ENCODE assay signal across 23 cellular contexts in genomic region chr2:2107627-2108026, GRCh38.
"Had no signal": no experiment of that assay in that cellular context is flagged by ENCODE, and none has a peak within 500 bp of the region (broad histone marks: within the 10 kb centered on the region; RNA-seq: fewer than 3 reads in every experiment).

No MANE protein-coding gene starts in this region.

- H3K4me3 ChIP-seq: ascending aorta, esophagus muscularis mucosa, mucosa of descending colon, right lobe of liver, tibial nerve had no signal

- H3K4me1 ChIP-seq: ascending aorta, foreskin keratinocyte, right lobe of liver, tibial nerve had no signal

- ATAC-seq: foreskin keratinocyte; mucosa of descending colon; natural killer cell treated with Interleukin-12 subunit alpha and Interleukin-12 subunit beta and Interleukin-15 and Interleukin-18, amount 100 ng/mL, for 72 hours; right lobe of liver had no signal

- DNase-seq: activated CD4-positive, alpha-beta memory T cell treated with anti-CD3 and anti-CD28 coated beads for 36 hours; activated CD4-positive, alpha-beta T cell treated with anti-CD3 and anti-CD28 coated beads, Interleukin-2, amount 10 ng/mL, durations not matched to agents 24 days and 14 days; activated CD4-positive, CD25-positive, alpha-beta regulatory T cell treated with anti-CD3 and anti-CD28 coated beads, Interleukin-2, amount 50 U/mL, for 72 hours; activated CD8-positive, alpha-beta memory T cell treated with anti-CD3 and anti-CD28 coated beads, Interleukin-2, amount 50 U/mL, for 4 hours; activated effector memory CD4-positive, alpha-beta T cell treated with anti-CD3 and anti-CD28 coated beads, Interleukin-2, amount 50 U/mL, for 16 hours; activated naive CD4-positive, alpha-beta T cell treated with anti-CD3 and anti-CD28 coated beads for 36 hours; activated naive CD8-positive, alpha-beta T cell treated with anti-CD3 and anti-CD28 coated beads for 36 hours; activated T-cell treated with anti-CD3 and anti-CD28 coated beads, Interleukin-2, amount 50 U/mL, for 1 hour; brain microvascular endothelial cell; cortex of kidney; endodermal cell; foreskin keratinocyte; islet precursor cell; mucosa of descending colon; right lobe of liver; stimulated activated CD4-positive, alpha-beta T cell treated with anti-CD3 and anti-CD28 coated beads, Interleukin-2, amount 100 ng/mL, for 48 hours; stimulated activated naive CD4-positive, alpha-beta T cell treated with Interleukin-2 at 50 U/mL for 16 hours; T-helper 2 cell had no signal

- H3K4me1 Mint-ChIP-seq: activated CD4-positive, alpha-beta T cell treated with anti-CD3 and anti-CD28 coated beads, Interleukin-2, amount 10 ng/mL, durations not matched to agents 24 days and 14 days; activated naive CD8-positive, alpha-beta T cell treated with anti-CD3 and anti-CD28 coated beads for 36 hours had no signal

- H3K9me3 Mint-ChIP-seq: activated CD4-positive, alpha-beta memory T cell treated with anti-CD3 and anti-CD28 coated beads for 36 hours; activated CD4-positive, alpha-beta T cell treated with anti-CD3 and anti-CD28 coated beads, Interleukin-2, amount 10 ng/mL, durations not matched to agents 24 days and 14 days; activated naive CD4-positive, alpha-beta T cell treated with anti-CD3 and anti-CD28 coated beads for 36 hours; activated naive CD8-positive, alpha-beta T cell treated with anti-CD3 and anti-CD28 coated beads for 36 hours; activated T-helper 1 cell treated with anti-CD3 and anti-CD28 coated beads, Interleukin-12 subunit alpha, Interleukin-12 subunit beta, Interleukin-2, Interleukin-4 antibody, amounts not matched to agents 30 ng/mL and 10 ng/mL and 1 ng/mL, durations not matched to agents 14 hours and 24 hours and 36 hours; endodermal cell; natural killer cell treated with Interleukin-12 subunit alpha and Interleukin-12 subunit beta and Interleukin-15 and Interleukin-18, amount 100 ng/mL, for 72 hours had no signal

- H3K27me3 ChIP-seq: ascending aorta, brain microvascular endothelial cell, foreskin keratinocyte, right lobe of liver had no signal

- H3K27ac Mint-ChIP-seq: activated CD4-positive, alpha-beta memory T cell treated with anti-CD3 and anti-CD28 coated beads for 36 hours; activated CD4-positive, alpha-beta T cell treated with anti-CD3 and anti-CD28 coated beads, Interleukin-2, amount 10 ng/mL, durations not matched to agents 24 days and 14 days; activated naive CD4-positive, alpha-beta T cell treated with anti-CD3 and anti-CD28 coated beads for 36 hours; activated naive CD8-positive, alpha-beta T cell treated with anti-CD3 and anti-CD28 coated beads for 36 hours; activated T-helper 1 cell treated with anti-CD3 and anti-CD28 coated beads, Interleukin-12 subunit alpha, Interleukin-12 subunit beta, Interleukin-2, Interleukin-4 antibody, amounts not matched to agents 30 ng/mL and 10 ng/mL and 1 ng/mL, durations not matched to agents 14 hours and 24 hours and 36 hours; endodermal cell; natural killer cell treated with Interleukin-12 subunit alpha and Interleukin-12 subunit beta and Interleukin-15 and Interleukin-18, amount 100 ng/mL, for 72 hours had no signal

- H3K27me3 Mint-ChIP-seq: activated CD4-positive, alpha-beta memory T cell treated with anti-CD3 and anti-CD28 coated beads for 36 hours; activated CD4-positive, alpha-beta T cell treated with anti-CD3 and anti-CD28 coated beads, Interleukin-2, amount 10 ng/mL, durations not matched to agents 24 days and 14 days had no signal

- H3K36me3 ChIP-seq: ascending aorta, brain microvascular endothelial cell, esophagus muscularis mucosa, right lobe of liver, tibial nerve had no signal

- H3K4me3 Mint-ChIP-seq: activated CD4-positive, alpha-beta memory T cell treated with anti-CD3 and anti-CD28 coated beads for 36 hours; activated CD4-positive, alpha-beta T cell treated with anti-CD3 and anti-CD28 coated beads, Interleukin-2, amount 10 ng/mL, durations not matched to agents 24 days and 14 days; activated naive CD4-positive, alpha-beta T cell treated with anti-CD3 and anti-CD28 coated beads for 36 hours; activated naive CD8-positive, alpha-beta T cell treated with anti-CD3 and anti-CD28 coated beads for 36 hours; activated T-helper 1 cell treated with anti-CD3 and anti-CD28 coated beads, Interleukin-12 subunit alpha, Interleukin-12 subunit beta, Interleukin-2, Interleukin-4 antibody, amounts not matched to agents 30 ng/mL and 10 ng/mL and 1 ng/mL, durations not matched to agents 14 hours and 24 hours and 36 hours; endodermal cell; natural killer cell treated with Interleukin-12 subunit alpha and Interleukin-12 subunit beta and Interleukin-15 and Interleukin-18, amount 100 ng/mL, for 72 hours had no signal

- H3K36me3 Mint-ChIP-seq: activated CD4-positive, alpha-beta memory T cell treated with anti-CD3 and anti-CD28 coated beads for 36 hours; activated naive CD8-positive, alpha-beta T cell treated with anti-CD3 and anti-CD28 coated beads for 36 hours; natural killer cell treated with Interleukin-12 subunit alpha and Interleukin-12 subunit beta and Interleukin-15 and Interleukin-18, amount 100 ng/mL, for 72 hours had no signal

- H3K9me3 ChIP-seq: ascending aorta, esophagus muscularis mucosa, mucosa of descending colon, right lobe of liver, tibial nerve had no signal

- H3K27ac ChIP-seq: ascending aorta, brain microvascular endothelial cell, esophagus muscularis mucosa, foreskin keratinocyte, right lobe of liver, tibial nerve had no signal
